In genomic region chr3:66998075-66998898, GRCh38 we compare ENCODE assay signal across 1 cellular context.
TF ChIP-seq lines count a peak whose summit lies in the region.

Gene KBTBD8, plus strand, starts transcription at chr3:66998307. Its CDS starts 49 bp downstream, at chr3:66998356.

TF ChIP-seq in HepG2, 621 proteins besides CTCF, POLR2A, EP300 and RAD21 (continued from another document and continues in another):
- no peak for TF ChIP-seq MXD3 (CRISPR knock-in tag; IDR thresholded peaks at IDR 0.05)
- TF ChIP-seq ZNF512 (CRISPR knock-in tag; IDR thresholded peaks at IDR 0.05), result no peak
- TF ChIP-seq ZKSCAN5 (CRISPR knock-in tag; IDR thresholded peaks at IDR 0.05), result no peak
- TF ChIP-seq CENPX (CRISPR knock-in tag; IDR thresholded peaks at IDR 0.05), result no peak
- no peak for TF ChIP-seq STAT5B (CRISPR knock-in tag; IDR thresholded peaks at IDR 0.05)
- no peak for TF ChIP-seq MATR3 (CRISPR knock-in tag; IDR thresholded peaks at IDR 0.05)
- no peak for TF ChIP-seq DMTF1 (CRISPR knock-in tag; IDR thresholded peaks at IDR 0.05)
- TF ChIP-seq ZNF891 (CRISPR knock-in tag; IDR thresholded peaks at IDR 0.05), result no peak
- no peak for TF ChIP-seq RAD51 (IDR thresholded peaks at IDR 0.05; ENCODE audit: borderline replicate concordance)
- TF ChIP-seq NFE2 (CRISPR knock-in tag; IDR thresholded peaks at IDR 0.05), result no peak
- no peak for TF ChIP-seq CBX5 (CRISPR knock-in tag; IDR thresholded peaks at IDR 0.05; ENCODE audit: borderline replicate concordance)
- no peak for TF ChIP-seq ZZZ3 (CRISPR knock-in tag; IDR thresholded peaks at IDR 0.05; ENCODE audit: borderline replicate concordance)
- no peak for TF ChIP-seq HMGXB4 (CRISPR knock-in tag; IDR thresholded peaks at IDR 0.05; ENCODE audit: borderline replicate concordance in 1 of 2, low read depth in 1 of 2)
- TF ChIP-seq SMARCE1 (IDR thresholded peaks at IDR 0.05; ENCODE audit: borderline replicate concordance), result no peak
- no peak; the same call in 1 of the 2 replicates for TF ChIP-seq HES4 (CRISPR knock-in tag; IDR thresholded peaks at IDR 0.05; ENCODE audit: borderline replicate concordance)
- TF ChIP-seq ZSCAN12 (CRISPR knock-in tag; IDR thresholded peaks at IDR 0.05), result no peak
- peak; percentile 71; the same call in 1 of the 2 replicates for TF ChIP-seq MYC (CRISPR knock-in tag; IDR thresholded peaks at IDR 0.05; ENCODE audit: borderline replicate concordance)
- TF ChIP-seq NR2C2 (CRISPR knock-in tag; IDR thresholded peaks at IDR 0.05; ENCODE audit: borderline replicate concordance), result peak; percentile 57; the same call in 1 of the 2 replicates
- no peak; the same call in 1 of the 2 replicates for TF ChIP-seq YEATS2 (CRISPR knock-in tag; IDR thresholded peaks at IDR 0.05; ENCODE audit: borderline replicate concordance)
- no peak for TF ChIP-seq ZNF605 (CRISPR knock-in tag; IDR thresholded peaks at IDR 0.05)
- TF ChIP-seq NFRKB (IDR thresholded peaks at IDR 0.05), result no peak
- no peak for TF ChIP-seq FOXO1 (CRISPR knock-in tag; IDR thresholded peaks at IDR 0.05)
- TF ChIP-seq SUZ12 (IDR thresholded peaks at IDR 0.05; ENCODE audit: low read depth, low read length), result no peak
- TF ChIP-seq ZNF678 (CRISPR knock-in tag; IDR thresholded peaks at IDR 0.05), result no peak
- TF ChIP-seq RFX5 (IDR thresholded peaks at IDR 0.05; ENCODE audit: low read depth, low read length), result 0 out of 2 replicates have a peak, but pooled peaks have one; percentile 39
- TF ChIP-seq THAP11 (CRISPR knock-in tag; IDR thresholded peaks at IDR 0.05), result peak; percentile 97
- TF ChIP-seq GABPA (IDR thresholded peaks at IDR 0.05; ENCODE audit: low read depth, low read length), result peak; percentile 31; the same call in 1 of the 2 replicates
- TF ChIP-seq GABPA (CRISPR knock-in tag; IDR thresholded peaks at IDR 0.05; ENCODE audit: low read depth), result peak; percentile 86
- TF ChIP-seq PLSCR1 (CRISPR knock-in tag; IDR thresholded peaks at IDR 0.05; ENCODE audit: borderline replicate concordance), result no peak
- TF ChIP-seq TIGD3 (CRISPR knock-in tag; IDR thresholded peaks at IDR 0.05; ENCODE audit: borderline replicate concordance), result no peak
- no peak for TF ChIP-seq ZNF160 (CRISPR knock-in tag; IDR thresholded peaks at IDR 0.05)
- no peak for TF ChIP-seq ZNF18 (CRISPR knock-in tag; IDR thresholded peaks at IDR 0.05; ENCODE audit: insufficient replicate concordance)
- no peak; the same call in 1 of the 2 replicates for TF ChIP-seq ZSCAN9 (CRISPR knock-in tag; IDR thresholded peaks at IDR 0.05; ENCODE audit: borderline replicate concordance)
- TF ChIP-seq ZNF180 (CRISPR knock-in tag; IDR thresholded peaks at IDR 0.05; ENCODE audit: borderline replicate concordance, low read depth), result no peak
- TF ChIP-seq ZNF432 (CRISPR knock-in tag; IDR thresholded peaks at IDR 0.05; ENCODE audit: borderline replicate concordance), result no peak
- peak; percentile 52 for TF ChIP-seq KMT2B (CRISPR knock-in tag; IDR thresholded peaks at IDR 0.05)
- TF ChIP-seq ZNF138 (CRISPR knock-in tag; IDR thresholded peaks at IDR 0.05; ENCODE audit: low read depth), result no peak
- TF ChIP-seq HOMEZ (CRISPR knock-in tag; IDR thresholded peaks at IDR 0.05; ENCODE audit: low read depth), result no peak
- TF ChIP-seq MXD1 (CRISPR knock-in tag; IDR thresholded peaks at IDR 0.05), result no peak
- TF ChIP-seq POLR2G (IDR thresholded peaks at IDR 0.05; ENCODE audit: low read depth, low read length), result peak; percentile 48; the same call in 1 of the 2 replicates
- peak; percentile 82 for TF ChIP-seq ELF1 (CRISPR knock-in tag; IDR thresholded peaks at IDR 0.05)
- TF ChIP-seq HNRNPH1 (optimal IDR thresholded peaks at IDR 0.05; ENCODE audit: low read depth, low read length), result no peak
- TF ChIP-seq PCBP1 (IDR thresholded peaks at IDR 0.05; ENCODE audit: borderline replicate concordance, low read depth, low read length), result peak; percentile 83; the same call in 1 of the 2 replicates
- no peak for TF ChIP-seq GPN1 (CRISPR knock-in tag; IDR thresholded peaks at IDR 0.05; ENCODE audit: borderline replicate concordance)
- TF ChIP-seq HCFC1 (IDR thresholded peaks at IDR 0.05; ENCODE audit: low read depth, low read length), result peak; percentile 87
- TF ChIP-seq ZNF816 (CRISPR knock-in tag; IDR thresholded peaks at IDR 0.05; ENCODE audit: borderline replicate concordance), result no peak
- no peak for TF ChIP-seq ZNF75D (CRISPR knock-in tag; IDR thresholded peaks at IDR 0.05; ENCODE audit: borderline replicate concordance)
- no peak for TF ChIP-seq ZNF572 (CRISPR knock-in tag; IDR thresholded peaks at IDR 0.05)
- TF ChIP-seq ZNF878 (CRISPR knock-in tag; IDR thresholded peaks at IDR 0.05), result no peak
- no peak for TF ChIP-seq SOX5 (CRISPR knock-in tag; IDR thresholded peaks at IDR 0.05; ENCODE audit: borderline replicate concordance)
- TF ChIP-seq ZBTB3 (CRISPR knock-in tag; IDR thresholded peaks at IDR 0.05; ENCODE audit: borderline replicate concordance, low read depth), result no peak
- TF ChIP-seq ZBTB10 (CRISPR knock-in tag; IDR thresholded peaks at IDR 0.05; ENCODE audit: borderline replicate concordance), result no peak
